22 cellular contexts compared by ENCODE assay signal in the genomic region with DNA sequence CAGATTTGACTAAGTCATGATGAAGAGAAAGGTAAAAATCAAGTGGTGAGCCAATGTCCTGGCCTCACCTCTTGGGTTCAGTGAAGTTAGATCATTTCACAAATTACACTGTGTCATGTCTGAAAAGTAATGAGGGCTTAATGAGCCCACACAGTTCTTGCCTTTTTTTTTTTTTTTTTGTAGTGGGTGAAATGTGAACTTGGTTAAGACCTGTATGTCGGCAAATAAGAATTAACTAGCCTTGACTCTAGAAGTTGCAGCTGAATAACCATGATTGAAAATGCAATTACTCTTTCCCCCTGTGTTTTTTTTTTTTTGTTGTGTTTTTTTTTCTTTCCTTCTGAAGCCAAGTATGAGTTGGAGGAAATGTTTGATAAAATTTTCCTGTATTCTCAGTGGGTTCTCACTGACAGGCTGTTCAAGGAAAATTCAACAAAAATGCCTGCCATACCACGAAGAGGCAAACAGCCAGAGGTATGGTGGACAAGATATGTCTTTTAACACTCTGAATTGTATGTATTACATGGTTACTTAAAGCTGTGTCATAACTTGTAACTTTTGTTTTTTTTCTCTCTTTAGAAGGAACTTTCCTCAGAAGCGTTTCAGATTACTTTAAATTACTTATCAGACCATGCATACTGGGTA.
"Had no signal": no experiment of that assay in that cellular context is flagged by ENCODE, and none has a peak within 500 bp of the region (broad histone marks: within the 10 kb centered on the region; RNA-seq: fewer than 3 reads in every experiment).

No MANE protein-coding gene starts in this region.

- H3K4me1 Mint-ChIP-seq: activated CD4-positive, alpha-beta memory T cell treated with anti-CD3 and anti-CD28 coated beads, Interleukin-2, amount 10 ng/mL, durations not matched to agents 7 days and 5 days; activated CD4-positive, alpha-beta T cell treated with anti-CD3 and anti-CD28 coated beads, Interleukin-2, amount 10 ng/mL, durations not matched to agents 24 days and 14 days; activated CD8-positive, alpha-beta memory T cell treated with anti-CD3 and anti-CD28 coated beads, Interleukin-2, amount 10 ng/mL, durations not matched to agents 7 days and 5 days; activated naive CD4-positive, alpha-beta T cell treated with anti-CD3 and anti-CD28 coated beads, Interleukin-2, amount 10 ng/mL, durations not matched to agents 7 days and 5 days; memory B cell; neural crest cell had no signal

- H3K9me3 Mint-ChIP-seq: activated CD4-positive, alpha-beta memory T cell treated with anti-CD3 and anti-CD28 coated beads, Interleukin-2, amount 10 ng/mL, durations not matched to agents 7 days and 5 days; activated CD4-positive, alpha-beta T cell treated with anti-CD3 and anti-CD28 coated beads, Interleukin-2, amount 10 ng/mL, durations not matched to agents 24 days and 14 days; activated naive CD4-positive, alpha-beta T cell treated with anti-CD3 and anti-CD28 coated beads, Interleukin-2, amount 10 ng/mL, durations not matched to agents 7 days and 5 days; endodermal cell; memory B cell; stimulated activated naive CD8-positive, alpha-beta T cell treated with anti-CD3 and anti-CD28 coated beads, Interleukin-15, Interleukin-2, amounts not matched to agents 100 ng/mL and 50 ng/mL, for 24 hours had no signal

- H3K4me3 Mint-ChIP-seq: activated CD4-positive, alpha-beta memory T cell treated with anti-CD3 and anti-CD28 coated beads, Interleukin-2, amount 10 ng/mL, durations not matched to agents 7 days and 5 days; activated CD4-positive, alpha-beta T cell treated with anti-CD3 and anti-CD28 coated beads, Interleukin-2, amount 10 ng/mL, durations not matched to agents 24 days and 14 days; activated CD8-positive, alpha-beta memory T cell treated with anti-CD3 and anti-CD28 coated beads, Interleukin-2, amount 10 ng/mL, durations not matched to agents 7 days and 5 days; activated naive CD4-positive, alpha-beta T cell treated with anti-CD3 and anti-CD28 coated beads, Interleukin-2, amount 10 ng/mL, durations not matched to agents 7 days and 5 days; endodermal cell; memory B cell; neural crest cell; stimulated activated naive CD8-positive, alpha-beta T cell treated with anti-CD3 and anti-CD28 coated beads, Interleukin-15, Interleukin-2, amounts not matched to agents 100 ng/mL and 50 ng/mL, for 24 hours had no signal

- H3K4me1 ChIP-seq: foreskin keratinocyte, tibial artery had no signal

- H3K4me3 ChIP-seq: coronary artery, mucosa of descending colon, tibial artery had no signal

- H3K27ac ChIP-seq: coronary artery, foreskin keratinocyte, tibial artery had no signal

- ATAC-seq: activated CD8-positive, alpha-beta memory T cell treated with anti-CD3 and anti-CD28 coated beads, Interleukin-2, amount 10 ng/mL, durations not matched to agents 7 days and 5 days; foreskin keratinocyte; left cardiac atrium; mucosa of descending colon; SK-N-SH treated with all-trans-retinoic acid at 6 μM for 48 hours had no signal

- H3K9me3 ChIP-seq: mucosa of descending colon, tibial artery had no signal

- H3K36me3 Mint-ChIP-seq: activated CD8-positive, alpha-beta memory T cell treated with anti-CD3 and anti-CD28 coated beads, Interleukin-2, amount 10 ng/mL, durations not matched to agents 7 days and 5 days; activated naive CD4-positive, alpha-beta T cell treated with anti-CD3 and anti-CD28 coated beads, Interleukin-2, amount 10 ng/mL, durations not matched to agents 7 days and 5 days; memory B cell had no signal

- DNase-seq: activated CD4-positive, alpha-beta memory T cell treated with anti-CD3 and anti-CD28 coated beads, Interleukin-2, amount 10 ng/mL, durations not matched to agents 7 days and 5 days; activated CD4-positive, alpha-beta T cell treated with anti-CD3 and anti-CD28 coated beads, Interleukin-2, amount 10 ng/mL, durations not matched to agents 24 days and 14 days; activated CD8-positive, alpha-beta memory T cell treated with anti-CD3 and anti-CD28 coated beads, Interleukin-2, amount 10 ng/mL, durations not matched to agents 7 days and 5 days; activated effector memory CD4-positive, alpha-beta T cell treated with anti-CD3 and anti-CD28 coated beads, Interleukin-2, amount 50 U/mL, for 16 hours; activated naive CD4-positive, alpha-beta T cell treated with anti-CD3 and anti-CD28 coated beads, Interleukin-2, amount 10 ng/mL, durations not matched to agents 7 days and 5 days; activated T-cell treated with anti-CD3 and anti-CD28 coated beads for 4 hours; endodermal cell; foreskin keratinocyte; glutamatergic neuron; hippocampal formation; left cardiac atrium; mucosa of descending colon; occipital lobe; stimulated activated CD4-positive, alpha-beta T cell treated with anti-CD3 and anti-CD28 coated beads, Interleukin-4, amount 100 ng/mL, for 4 hours; substantia nigra; tibial artery had no signal

- H3K36me3 ChIP-seq: tibial artery had no signal

- H3K27me3 Mint-ChIP-seq: progenitor cell of endocrine pancreas had no signal

- H3K27ac Mint-ChIP-seq: activated CD4-positive, alpha-beta memory T cell treated with anti-CD3 and anti-CD28 coated beads, Interleukin-2, amount 10 ng/mL, durations not matched to agents 7 days and 5 days; activated CD4-positive, alpha-beta T cell treated with anti-CD3 and anti-CD28 coated beads, Interleukin-2, amount 10 ng/mL, durations not matched to agents 24 days and 14 days; activated CD8-positive, alpha-beta memory T cell treated with anti-CD3 and anti-CD28 coated beads, Interleukin-2, amount 10 ng/mL, durations not matched to agents 7 days and 5 days; activated naive CD4-positive, alpha-beta T cell treated with anti-CD3 and anti-CD28 coated beads, Interleukin-2, amount 10 ng/mL, durations not matched to agents 7 days and 5 days; endodermal cell; memory B cell; progenitor cell of endocrine pancreas; stimulated activated naive CD8-positive, alpha-beta T cell treated with anti-CD3 and anti-CD28 coated beads, Interleukin-15, Interleukin-2, amounts not matched to agents 100 ng/mL and 50 ng/mL, for 24 hours had no signal

- H3K27me3 ChIP-seq: foreskin keratinocyte, tibial artery had no signal
